ENCODE assay signal across 1 cellular context in genomic region chr1:218459450-218459849, GRCh38.
TF ChIP-seq lines count a peak whose summit lies in the region.

No MANE protein-coding gene starts in this region.

TF ChIP-seq in GM23338, 12 proteins besides CTCF, POLR2A, EP300 and RAD21 (continued from another document):
- TF ChIP-seq REST (IDR thresholded peaks at IDR 0.05; ENCODE audit: unreplicated experiment): no peak
- TF ChIP-seq EZH2phosphoT487 (IDR thresholded peaks at IDR 0.05; ENCODE audit: unreplicated experiment): no peak
- TF ChIP-seq STAT1 (IDR thresholded peaks at IDR 0.05; ENCODE audit: unreplicated experiment): no peak
- no peak for TF ChIP-seq JUNB (IDR thresholded peaks at IDR 0.05; ENCODE audit: unreplicated experiment)
- no peak for TF ChIP-seq ZNF331 (CRISPR knock-in tag; IDR thresholded peaks at IDR 0.05; ENCODE audit: low read depth)
- TF ChIP-seq ZNF114 (CRISPR knock-in tag; IDR thresholded peaks at IDR 0.05): no peak
- TF ChIP-seq EZH2 (IDR thresholded peaks at IDR 0.05; ENCODE audit: low read depth, unreplicated experiment): no peak
